In the genomic region with DNA sequence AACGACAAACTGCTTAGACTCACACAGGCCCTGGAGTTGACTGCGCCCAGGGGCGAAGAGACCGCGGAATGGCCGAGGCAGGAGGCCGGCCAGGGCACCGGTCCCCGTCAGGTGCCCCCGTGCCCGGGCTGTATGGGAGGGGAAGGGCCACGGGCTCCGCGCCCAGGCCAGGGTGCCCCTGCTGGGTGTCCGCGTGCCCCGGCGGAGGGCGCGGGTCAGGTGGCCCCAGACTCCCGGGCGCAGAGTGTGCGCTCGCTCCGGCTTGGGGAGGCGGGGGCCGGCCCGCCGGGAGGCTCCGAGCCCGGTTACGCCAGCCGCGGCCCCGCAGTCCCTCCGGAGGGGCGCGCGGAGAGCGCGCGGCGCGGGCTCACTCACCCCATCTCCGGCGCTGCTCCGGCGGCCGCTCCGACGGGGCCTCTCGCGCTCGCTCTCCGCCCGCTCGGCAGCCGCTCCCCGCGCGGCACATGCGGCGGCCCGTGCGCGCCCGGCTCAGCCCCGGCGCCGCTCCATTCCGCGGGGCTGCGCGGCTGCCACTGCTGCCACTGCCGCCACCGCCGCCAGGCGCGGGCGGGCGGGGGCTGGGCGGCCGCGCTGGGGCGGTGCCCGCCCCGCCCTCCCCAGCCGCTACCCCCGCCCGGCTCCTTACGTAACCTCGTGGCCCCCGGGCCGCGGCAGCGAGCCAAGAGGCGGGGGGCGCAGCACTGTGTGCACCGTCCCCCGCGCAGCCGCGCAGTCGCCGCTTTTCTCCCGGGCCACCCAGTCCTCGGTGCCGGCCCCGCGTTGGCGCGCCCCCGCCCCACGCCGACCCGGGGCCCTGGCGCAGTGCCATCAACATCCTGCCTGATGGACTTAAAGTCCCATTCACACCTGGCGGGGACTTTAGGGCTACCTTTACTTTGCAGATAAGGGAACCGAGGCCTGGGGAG, we compare ENCODE assay signal across 8 cellular contexts. TPM values are rescaled to one million over a fixed set of nuclear protein-coding genes. Genes with fewer than 3 reads are reported as not detected.
A peak's percentile ranks its signal among the peaks of the same experiment; 100 is the strongest.
DNase-seq lines count a peak whose midpoint lies in the region; ATAC-seq and TF ChIP-seq lines count a peak whose summit lies in the region.

A gene (minus strand): TSS at position 565 of the 926 bp plus-strand sequence. CDS start 185 bp downstream, at position 380.

- H2BK12ac ChIP-seq in trophoblast cell (ENCODE audit: low read length): no peak within 1 kb of the TSS

- H3K27ac ChIP-seq in heart right ventricle (peak within 1 kb of the TSS; percentile 29 to 82 (median 71)), trophoblast cell (ENCODE audit: low read depth, low read length) (no peak within 1 kb of the TSS)

- no peak within 1 kb of the TSS for H2BK5ac ChIP-seq in trophoblast cell (ENCODE audit: low read depth, low read length, poor library complexity)

- peak; percentile 49 to 82 (median 75) for ATAC-seq in heart right ventricle

- H2AFZ ChIP-seq in trophoblast cell (ENCODE audit: insufficient read depth, low read length, poor library complexity): no peak within 1 kb of the TSS

- H3K79me2 ChIP-seq in trophoblast cell (ENCODE audit: control insufficient read depth, insufficient read depth, low read length, poor library complexity): no peaks in the 10 kb centered on the region

- H3K79me1 ChIP-seq in trophoblast cell (ENCODE audit: low read length): no peaks in the 10 kb centered on the region

- H3K9ac ChIP-seq in trophoblast cell (ENCODE audit: low read length): peak within 1 kb of the TSS; percentile 59

- H2BK120ac ChIP-seq in trophoblast cell (ENCODE audit: insufficient read depth, low read length, poor library complexity): no peak within 1 kb of the TSS

- DNase-seq in NCI-H1694 (lab: John Stamatoyannopoulos, UW) (peak; percentile 17), NCI-H1694 treated with DMSO at 0.1 percent for 48 hours (lab: John Stamatoyannopoulos, UW) (no peak), MG63 (peak; percentile 48), heart right ventricle (peak in 1 of 2 donors; percentile 34), trophoblast cell (no peak), NCI-H446 treated with DMSO at 0.1 percent for 48 hours (lab: John Stamatoyannopoulos, UW) (no peak), SKM-1 treated with dmso at 0.1 percent for 144 hours (lab: John Stamatoyannopoulos, UW; ENCODE audit: unreplicated experiment) (no peak)
- DNase-seq in activated naive CD4-positive, alpha-beta T cell treated with anti-CD3 and anti-CD28 coated beads, Interleukin-2, amount 50 U/mL, for 16 hours: peak; percentile 21

- H4K12ac ChIP-seq in trophoblast cell (ENCODE audit: low read depth, low read length): no peak within 1 kb of the TSS

- H3K4me1 ChIP-seq in heart right ventricle: peaks cover 0 to 22% (median 5%) of the 10 kb centered on the region in 9 donors
- peaks cover 3% of the 10 kb centered on the region in 2 experiments for H3K4me1 ChIP-seq in trophoblast cell (ENCODE audit: control insufficient read depth in 1 of 2, insufficient read depth in 2 of 2, low read length in 2 of 2)

- H2AK5ac ChIP-seq in trophoblast cell (ENCODE audit: low read length): no peak within 1 kb of the TSS

- no peaks in the 10 kb centered on the region for H3K27me3 ChIP-seq in MG63
- peaks cover 0 to 33% (median 8%) of the 10 kb centered on the region in 7 donors for H3K27me3 ChIP-seq in heart right ventricle
- peaks cover 27% of the 10 kb centered on the region for H3K27me3 ChIP-seq in trophoblast cell (ENCODE audit: insufficient read depth, low read length)

- H3K4ac ChIP-seq in trophoblast cell (ENCODE audit: low read depth, low read length): no peak within 1 kb of the TSS

- H3K18ac ChIP-seq in trophoblast cell (ENCODE audit: low read length): no peak within 1 kb of the TSS

- H3K14ac ChIP-seq in trophoblast cell (ENCODE audit: low read length): no peak within 1 kb of the TSS

- peak within 1 kb of the TSS; percentile 78 for H3K4me2 ChIP-seq in trophoblast cell (ENCODE audit: low read length)

- H3K36me3 ChIP-seq in MG63 (no peaks in the 10 kb centered on the region), heart right ventricle (no peaks in the 10 kb centered on the region), trophoblast cell (ENCODE audit: control insufficient read depth in 1 of 2, insufficient read depth in 2 of 2, low read length in 2 of 2) (no peaks in the 10 kb centered on the region)

- H3K9me3 ChIP-seq in MG63 (no peaks in the 10 kb centered on the region), heart right ventricle (no peaks in the 10 kb centered on the region), trophoblast cell (ENCODE audit: insufficient read depth, low read depth, low read length) (no peaks in the 10 kb centered on the region)

- H3K4me3 ChIP-seq in MG63 (peak within 1 kb of the TSS; percentile 58), heart right ventricle (peak within 1 kb of the TSS; percentile 48 to 64 (median 60)), trophoblast cell (ENCODE audit: low read depth, low read length) (peak within 1 kb of the TSS; percentile 68)

- intact Hi-C loops in heart right ventricle (cut with DNase I): no loop called here

- H4K91ac ChIP-seq in trophoblast cell (ENCODE audit: low read depth, low read length): no peak within 1 kb of the TSS

- no peak within 1 kb of the TSS for H4K8ac ChIP-seq in trophoblast cell (ENCODE audit: low read depth, low read length)

- 1% methylated on average over 52 to 117 of the region's 119 CpGs for WGBS in heart right ventricle, 2 donors
- no CpG with 5 or more reads among the region's 119 CpGs for WGBS in trophoblast cell (ENCODE audit: extremely low coverage, insufficient coverage, insufficient read length)

- TF ChIP-seq CTCF in heart right ventricle (IDR thresholded peaks at IDR 0.05): peak in 1 of 9 donors; percentile 18

- no peak within 1 kb of the TSS for H3K23ac ChIP-seq in trophoblast cell (ENCODE audit: low read length)

RNA-seq across cellular contexts. Expression of the gene that starts here (rescaled TPM):
- total RNA-seq in MG63 (2014; rRNA removed; shearing (Covaris generic); ENCODE audit: low replicate concordance): 19.6 and 19.7 TPM in 2 replicates
- 10 to 100 TPM; 32.6 to 64.4 (median 49.3) TPM for total RNA-seq in heart right ventricle
- polyA plus RNA-seq in heart right ventricle: 10 to 100 TPM; 12.3 to 14.1 TPM
- 2.4 and 3.3 TPM in 2 replicates for polyA plus RNA-seq in trophoblast cell (2013)

Comparison
In these comparisons a context has a peak if more than half of its experiments do, and no peak if none do; other contexts are left out.
1. DNase-seq: peak in NCI-H1694 (single experiment), MG63 (single experiment) and activated naive CD4-positive, alpha-beta T cell treated with anti-CD3 and anti-CD28 coated beads, Interleukin-2, amount 50 U/mL, for 16 hours (single experiment); none in NCI-H1694 treated with DMSO at 0.1 percent for 48 hours (single experiment), trophoblast cell (0 of 2), NCI-H446 treated with DMSO at 0.1 percent for 48 hours (single experiment) and SKM-1 treated with dmso at 0.1 percent for 144 hours (single experiment).
2. Peak in every context shown above with its lines, with median percentiles within 50 percentile points of each other: H3K4me3 ChIP-seq.